ENCODE assay signal across 8 cellular contexts in genomic region chr3:10142707-10143560, GRCh38. TPM values are rescaled to one million over a fixed set of nuclear protein-coding genes. Genes with fewer than 3 reads are reported as not detected.
A peak's percentile ranks its signal among the peaks of the same experiment; 100 is the strongest.
DNase-seq lines count a peak whose midpoint lies in the region; ATAC-seq, FAIRE-seq and TF ChIP-seq lines count a peak whose summit lies in the region.

No MANE protein-coding gene starts in this region.

- no peak for FAIRE-seq in kidney (lab: Jason Lieb, UNC)

- TF ChIP-seq POLR2A in adrenal gland (IDR thresholded peaks at IDR 0.05): no peak

- H3K9me3 ChIP-seq in MM.1S (replicated peaks; ENCODE audit: insufficient read depth, low read length) (no peaks in the 10 kb centered on the region), adrenal gland (replicated peaks in 1 of 3) (no peaks in the 10 kb centered on the region), kidney (ENCODE audit: control insufficient read depth in 1 of 2, low read length in 2 of 2) (no peaks in the 10 kb centered on the region), tibial artery (no peaks in the 10 kb centered on the region)

- 66 to 78% (median 74%) methylated on average over 22 to 29 of the region's 29 CpGs for WGBS in adrenal gland, 4 donors

- H3K27me3 ChIP-seq in MM.1S (replicated peaks; ENCODE audit: insufficient read depth, low read length): no peaks in the 10 kb centered on the region
- H3K27me3 ChIP-seq in adrenal gland: no peaks in the 10 kb centered on the region
- no peaks in the 10 kb centered on the region for H3K27me3 ChIP-seq in tibial artery

- no peaks in the 10 kb centered on the region for H4K20me1 ChIP-seq in MM.1S (ENCODE audit: insufficient read depth, low read length)

- no peak for TF ChIP-seq CTCF in MM.1S (IDR thresholded peaks at IDR 0.05; ENCODE audit: low read length)
- no peak for TF ChIP-seq CTCF in adrenal gland (IDR thresholded peaks at IDR 0.05)
- TF ChIP-seq CTCF in kidney (IDR thresholded peaks at IDR 0.05; ENCODE audit: borderline replicate concordance, extremely low read depth, insufficient read depth): no peak
- TF ChIP-seq CTCF in tibial artery (IDR thresholded peaks at IDR 0.05): no peak

- no peak overlapping the region for H2AFZ ChIP-seq in MM.1S (ENCODE audit: low read length)

- peaks cover 11% of the 10 kb centered on the region; the same call in 1 of the 2 replicates for H3K4me1 ChIP-seq in MM.1S (ENCODE audit: low read length)
- peaks cover 18 to 28% of the 10 kb centered on the region in 2 donors for H3K4me1 ChIP-seq in adrenal gland (replicated peaks in 1 of 2)
- H3K4me1 ChIP-seq in kidney (ENCODE audit: control insufficient read depth in 1 of 2, insufficient read depth in 1 of 2, low read depth in 1 of 2, low read length in 2 of 2): peaks cover 0 to 13% of the 10 kb centered on the region in 2 donors
- H3K4me1 ChIP-seq in tibial artery: peaks cover 0 to 36% (median 24%) of the 10 kb centered on the region in 4 donors

- H3K36me3 ChIP-seq in MM.1S (replicated peaks; ENCODE audit: insufficient read depth, low read length): no peaks in the 10 kb centered on the region
- H3K36me3 ChIP-seq in adrenal gland (replicated peaks in 1 of 2): no peaks in the 10 kb centered on the region
- H3K36me3 ChIP-seq in kidney (ENCODE audit: control insufficient read depth in 1 of 2, insufficient read depth in 2 of 2, low read length in 2 of 2): peaks cover 0 to 5% of the 10 kb centered on the region in 2 donors
- H3K36me3 ChIP-seq in tibial artery: peaks cover 6 to 11% (median 8%) of the 10 kb centered on the region in 3 donors

- ATAC-seq in HG02759 (IDR thresholded peaks at IDR 0.05; ENCODE audit: unreplicated experiment): no peak
- no peak for ATAC-seq in HG03095 (IDR thresholded peaks at IDR 0.05; ENCODE audit: unreplicated experiment)

- intact Hi-C loops in adrenal gland (cut with DNase I): loop anchor here in 1 of 2 donors (10.0 kb wide), 1 partner anchor 298 kb away; the partner anchor contains the start of gene RPUSD3
- intact Hi-C loops in kidney (cut with DNase I): no loop called here
- intact Hi-C loops in tibial artery (cut with DNase I; ENCODE audit: low total_unique reads): no loop called here

- H3K27ac ChIP-seq in MM.1S (ENCODE audit: low read length): no peak overlapping the region
- H3K27ac ChIP-seq in adrenal gland: peak overlapping the region in 3 of 5 donors; percentile 72 to 96 (median 94)
- H3K27ac ChIP-seq in kidney (ENCODE audit: low read depth in 2 of 2, low read length in 2 of 2): no peak overlapping the region
- H3K27ac ChIP-seq in tibial artery: peak overlapping the region; percentile 93 to 94

- no peaks in the 10 kb centered on the region for H3K9me2 ChIP-seq in MM.1S (replicated peaks; ENCODE audit: insufficient read depth, low read length)

- H3F3A ChIP-seq in MM.1S (ENCODE audit: insufficient read depth, low read length): no peaks in the 10 kb centered on the region

- H3K9ac ChIP-seq in MM.1S (ENCODE audit: low read length) (no peak overlapping the region; the same call in 1 of the 2 replicates), kidney (ENCODE audit: low read length in 2 of 2) (no peak overlapping the region)

- H3K79me2 ChIP-seq in MM.1S (ENCODE audit: low read length): peaks cover 56% of the 10 kb centered on the region

- peak overlapping the region; percentile 74 for H3K4me3 ChIP-seq in MM.1S (ENCODE audit: low read length)
- H3K4me3 ChIP-seq in adrenal gland: peak overlapping the region in 2 of 4 donors; percentile 39 to 79
- peak overlapping the region; percentile 56 to 79 for H3K4me3 ChIP-seq in kidney (ENCODE audit: low read length in 2 of 2)
- peak overlapping the region; percentile 74 to 84 for H3K4me3 ChIP-seq in tibial artery

- peak; percentile 38 for DNase-seq in DMS79 (lab: John Stamatoyannopoulos, UW)
- no peak for DNase-seq in MM.1S
- DNase-seq in adrenal gland: peak in 5 of 7 donors; percentile 11 to 53 (median 27)
- no peak for DNase-seq in kidney
- DNase-seq in tibial artery: no peak
- no peak for DNase-seq in hippocampal formation (lab: John Stamatoyannopoulos, UW)

- H3K4me2 ChIP-seq in MM.1S (ENCODE audit: low read depth, low read length): peak overlapping the region; percentile 80

RNA-seq across cellular contexts. Expression of gene VHL, which starts 1.4 kb away (rescaled TPM):
- total RNA-seq in adrenal gland (10 to 100 TPM; 27.9 to 59.7 (median 44.5) TPM), kidney (40.0 TPM)
- polyA plus RNA-seq in adrenal gland (10 to 100 TPM; 22.3 to 29.9 (median 28.4) TPM), kidney (ENCODE audit: insufficient read depth, low read depth, low replicate concordance) (11.7 TPM)

RNA-seq across cellular contexts. Expression of gene IRAK2, which starts 21.8 kb away (rescaled TPM):
- total RNA-seq in adrenal gland: 1 to 10 TPM; 2.5 to 8.7 (median 6.4) TPM
- 1 to 10 TPM; 2.1 to 3.7 (median 2.3) TPM for polyA plus RNA-seq in adrenal gland
- total RNA-seq in kidney: 8.9 TPM
- 1.2 TPM for polyA plus RNA-seq in kidney (ENCODE audit: insufficient read depth, low read depth, low replicate concordance)

RNA-seq across cellular contexts. Expression of gene BRK1, which starts 27.5 kb away (rescaled TPM):
- total RNA-seq in adrenal gland (100 to 1,000 TPM in 5 of 8 donors, 10 to 100 TPM in 3; 41.7 to 161 (median 109) TPM), kidney (130 TPM)
- polyA plus RNA-seq in adrenal gland (100 to 1,000 TPM in 1 of 3 donors, 10 to 100 TPM in 2; 78.2 to 171 (median 94.1) TPM), kidney (ENCODE audit: insufficient read depth, low read depth, low replicate concordance) (308 TPM)

RNA-seq across cellular contexts. Expression of gene FANCD2OS, which starts 34.9 kb away (rescaled TPM):
- not detected for total RNA-seq in adrenal gland
- not detected for polyA plus RNA-seq in adrenal gland
- total RNA-seq in kidney: not detected
- polyA plus RNA-seq in kidney (ENCODE audit: insufficient read depth, low read depth, low replicate concordance): not detected

Comparison
In these comparisons a context has a peak if more than half of its experiments do, and no peak if none do; other contexts are left out.
1. DNase-seq: peak in DMS79 (single experiment) and adrenal gland (5 of 7); none in MM.1S (single experiment), kidney (single experiment), tibial artery (0 of 2) and hippocampal formation (0 of 2).
2. H3K27ac ChIP-seq: peak in adrenal gland (3 of 5) and tibial artery (2 of 2); none in MM.1S (single experiment) and kidney (0 of 2).